Comparison of ENCODE assay signal across 5 cellular contexts in the genomic region with DNA sequence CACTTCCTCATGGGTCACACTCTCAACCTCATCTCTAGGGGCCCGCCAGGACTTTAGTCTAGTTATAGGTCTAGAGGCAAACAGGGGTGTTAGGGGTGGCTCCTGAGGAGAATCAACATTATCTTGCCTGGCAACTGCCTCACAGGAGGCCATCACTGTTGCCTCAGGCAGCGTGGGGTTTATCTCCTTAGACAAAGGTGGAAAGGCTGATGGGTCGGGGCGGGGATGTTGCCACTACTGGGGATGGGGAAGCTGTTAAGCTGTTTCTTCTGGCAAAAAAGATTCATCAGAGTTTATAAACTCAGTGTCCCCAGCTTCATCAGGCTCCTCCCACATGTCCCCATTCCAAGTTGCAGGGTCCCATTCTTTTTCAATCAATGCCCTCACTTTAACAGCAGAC. TPM values are rescaled to one million over a fixed set of nuclear protein-coding genes. Genes with fewer than 3 reads are reported as not detected.
"Had no signal": no experiment of that assay in that cellular context is flagged by ENCODE, and none has a peak within 500 bp of the region (broad histone marks: within the 10 kb centered on the region; RNA-seq: fewer than 3 reads in every experiment).

No MANE protein-coding gene starts in this region.

RNA-seq across cellular contexts. Expression of gene FBLN1, which starts 58.1 kb away (rescaled TPM):
- total RNA-seq: activated naive CD4-positive, alpha-beta T cell treated with anti-CD3 and anti-CD28 coated beads for 36 hours; activated naive CD8-positive, alpha-beta T cell treated with anti-CD3 and anti-CD28 coated beads, Interleukin-2, amount 10 ng/mL, durations not matched to agents 7 days and 5 days; activated T-cell treated with anti-CD3 and anti-CD28 coated beads, Interleukin-2, amount 50 U/mL, for 72 hours; activated T-helper 1 cell treated with anti-CD3 and anti-CD28 coated beads, Interleukin-12 subunit alpha, Interleukin-12 subunit beta, Interleukin-2, Interleukin-4 antibody, amounts not matched to agents 30 ng/mL and 10 ng/mL and 1 ng/mL, durations not matched to agents 14 hours and 24 hours and 36 hours; activated T-helper 2 cell treated with anti-CD3 and anti-CD28 coated beads, Interferon-gamma antibody, Interleukin-2, Interleukin-4, amounts not matched to agents 10 μg/mL and 5 μg/mL and 100 μg/mL, durations not matched to agents 14 hours and 24 hours and 36 hours had no signal
